ENCODE assay signal across 11 cellular contexts in genomic region chr1:36352141-36352909, GRCh38. TPM values are rescaled to one million over a fixed set of nuclear protein-coding genes. Genes with fewer than 3 reads are reported as not detected.
A peak's percentile ranks its signal among the peaks of the same experiment; 100 is the strongest.
DNase-seq lines count a peak whose midpoint lies in the region; ATAC-seq and TF ChIP-seq lines count a peak whose summit lies in the region.
"Had no signal": no experiment of that assay in that cellular context is flagged by ENCODE, and none has a peak within 500 bp of the region (broad histone marks: within the 10 kb centered on the region; RNA-seq: fewer than 3 reads in every experiment).

No MANE protein-coding gene starts in this region.

- DNase-seq in Calu3 = peak; percentile 58
- DNase-seq in SJSA1 (ENCODE audit: low read depth in 1 of 2, low spot score in 2 of 2) = peak; percentile 79 to 84
- peak in 1 of 2 donors; percentile 41 for DNase-seq in psoas muscle
- DNase-seq in Peyer's patch = no peak
- DNase-seq in NCI-H1048 (lab: John Stamatoyannopoulos, UW) = no peak
- DNase-seq: effector CD8-positive, alpha-beta T cell; GF-D8 had no signal

- H3K9me3 ChIP-seq in SJSA1 (replicated peaks) = no peaks in the 10 kb centered on the region
- H3K9me3 ChIP-seq in esophagus (ENCODE audit: control insufficient read depth in 2 of 2, insufficient read depth in 1 of 2, low read depth in 1 of 2, low read length in 1 of 2) = no peaks in the 10 kb centered on the region
- H3K9me3 ChIP-seq in psoas muscle = no peaks in the 10 kb centered on the region
- no peaks in the 10 kb centered on the region for H3K9me3 ChIP-seq in Peyer's patch

- H3K36me3 Mint-ChIP-seq in Calu3 (ENCODE audit: insufficient read depth, unreplicated experiment) = peaks cover 78% of the 10 kb centered on the region

- peaks cover 36% of the 10 kb centered on the region for H3K4me1 Mint-ChIP-seq in Calu3 (ENCODE audit: low read depth, unreplicated experiment)

- intact Hi-C loops in Calu3 (cut with micrococcal nuclease; ENCODE audit: unreplicated experiment) = no loop called here
- intact Hi-C loops in psoas muscle (cut with DNase I) = no loop called here

- H3K27me3 ChIP-seq in SJSA1 (replicated peaks) (no peaks in the 10 kb centered on the region), esophagus (ENCODE audit: control insufficient read depth in 1 of 2, insufficient read depth in 2 of 2, low read length in 2 of 2) (no peaks in the 10 kb centered on the region), psoas muscle (ENCODE audit: insufficient read depth in 3 of 3, low read length in 2 of 3) (no peaks in the 10 kb centered on the region), Peyer's patch (no peaks in the 10 kb centered on the region)

- peak overlapping the region; percentile 32 for H3K4me3 Mint-ChIP-seq in Calu3 (ENCODE audit: low read depth, unreplicated experiment)

- H3K27ac ChIP-seq in SJSA1 (peak overlapping the region; percentile 99), esophagus (ENCODE audit: low read depth in 2 of 2, low read length in 1 of 2) (peak overlapping the region; percentile 85 to 89), psoas muscle (peak overlapping the region; percentile 82), Peyer's patch (peak overlapping the region in 2 of 4 donors; percentile 40 to 55)

- TF ChIP-seq CTCF in Calu3 (IDR thresholded peaks at IDR 0.05; ENCODE audit: unreplicated experiment) (no peak), psoas muscle (IDR thresholded peaks at IDR 0.05) (no peak), Peyer's patch (IDR thresholded peaks at IDR 0.05) (no peak)

- CTCF ChIA-PET in Calu3 (lab: Charles Lee) = interaction anchor here (0.6 to 3.4 kb wide), 6 partner anchors 10 to 217 kb away, joined by 3 to 22 read pairs (median 11); no protein-coding TSS in a partner anchor

- BruUV-seq in Calu3 (replicated peaks; lab: Mats Ljungman, UMichigan) = no TSS peak

- no peak for ATAC-seq in psoas muscle
- no peak for ATAC-seq in HG02610 (IDR thresholded peaks at IDR 0.05; ENCODE audit: unreplicated experiment)
- no peak for ATAC-seq in GM18502 (IDR thresholded peaks at IDR 0.05; ENCODE audit: poor library complexity, unreplicated experiment)
- ATAC-seq: left lobe of liver had no signal

- no peak for TF ChIP-seq POLR2A in Peyer's patch (IDR thresholded peaks at IDR 0.05)

- H3K27ac Mint-ChIP-seq in Calu3 (ENCODE audit: unreplicated experiment) = peak overlapping the region; percentile 92

- no peaks in the 10 kb centered on the region for H3K9me3 Mint-ChIP-seq in Calu3 (ENCODE audit: low read depth, unreplicated experiment)

- H3K4me1 ChIP-seq in SJSA1 (replicated peaks) (peaks cover 50% of the 10 kb centered on the region), esophagus (ENCODE audit: control insufficient read depth in 2 of 2, insufficient read depth in 2 of 2, low read length in 1 of 2) (peaks cover 5 to 31% of the 10 kb centered on the region in 2 donors), psoas muscle (peaks cover 39% of the 10 kb centered on the region), Peyer's patch (peaks cover 0 to 17% (median 4%) of the 10 kb centered on the region in 4 donors)

- 85 to 86% methylated on average over 13 of the region's 13 CpGs for WGBS in esophagus, 2 donors
- WGBS in psoas muscle, 3 donors = 76 to 84% (median 76%) methylated on average over 12 to 13 of the region's 13 CpGs

- H3K4me3 ChIP-seq in SJSA1 = no peak overlapping the region
- H3K4me3 ChIP-seq in esophagus (ENCODE audit: low read depth in 1 of 2, low read length in 2 of 2) = no peak overlapping the region
- no peak overlapping the region for H3K4me3 ChIP-seq in psoas muscle
- H3K4me3 ChIP-seq in Peyer's patch = no peak overlapping the region

- H3K36me3 ChIP-seq in SJSA1 (peaks cover 74% of the 10 kb centered on the region), esophagus (ENCODE audit: control insufficient read depth in 2 of 2, insufficient read depth in 2 of 2, low read length in 1 of 2) (peaks cover 22 to 52% of the 10 kb centered on the region in 2 donors), psoas muscle (ENCODE audit: insufficient read depth in 1 of 2, low read depth in 1 of 2) (peaks cover 7 to 96% of the 10 kb centered on the region in 2 donors), Peyer's patch (peaks cover 0 to 63% (median 0%) of the 10 kb centered on the region in 3 donors)

- H3K27me3 Mint-ChIP-seq in Calu3 (ENCODE audit: unreplicated experiment) = no peaks in the 10 kb centered on the region

RNA-seq across cellular contexts. Expression of gene EVA1B, which starts 28.9 kb away (rescaled TPM):
- total RNA-seq in Calu3 (2022) (10.1 and 11.2 TPM in 2 replicates), psoas muscle (1 to 10 TPM; 3.3 to 8.2 (median 5.6) TPM), Peyer's patch (10 to 100 TPM in 2 of 4 donors, 1 to 10 TPM in 2; 4.4 to 19.0 (median 11.4) TPM)
- total RNA-seq in SJSA1 (2014; rRNA removed; shearing (Covaris generic)) = 103 and 159 TPM in 2 replicates
- polyA plus RNA-seq in esophagus (1 to 10 TPM; 6.1 to 9.3 TPM), psoas muscle (10 to 100 TPM in 1 of 3 donors, 1 to 10 TPM in 2; 2.6 to 13.7 (median 6.9) TPM)

RNA-seq across cellular contexts. Expression of gene STK40, which starts 33.4 kb away (rescaled TPM):
- 44.5 and 52.1 TPM in 2 replicates for total RNA-seq in Calu3 (2022)
- 16.1 and 29.2 TPM in 2 replicates for total RNA-seq in SJSA1 (2014; rRNA removed; shearing (Covaris generic))
- polyA plus RNA-seq in esophagus = 10 to 100 TPM; 33.9 to 34.5 TPM
- total RNA-seq in psoas muscle = 100 to 1,000 TPM in 3 of 4 donors, 10 to 100 TPM in 1; 84.4 to 218 (median 145) TPM
- 100 to 1,000 TPM in 2 of 3 donors, 10 to 100 TPM in 1; 93.0 to 312 (median 182) TPM for polyA plus RNA-seq in psoas muscle
- total RNA-seq in Peyer's patch = 10 to 100 TPM; 14.0 to 30.2 (median 21.5) TPM

RNA-seq across cellular contexts. Expression of gene LSM10, which starts 45.4 kb away (rescaled TPM):
- 35.2 and 42.7 TPM in 2 replicates for total RNA-seq in Calu3 (2022)
- 3.4 and 6.4 TPM in 2 replicates for total RNA-seq in SJSA1 (2014; rRNA removed; shearing (Covaris generic))
- 10 to 100 TPM; 16.8 to 30.7 TPM for polyA plus RNA-seq in esophagus
- 100 to 1,000 TPM in 1 of 4 donors, 10 to 100 TPM in 3; 80.3 to 102 (median 95.6) TPM for total RNA-seq in psoas muscle
- polyA plus RNA-seq in psoas muscle = 100 to 1,000 TPM; 134 to 246 (median 156) TPM
- total RNA-seq in Peyer's patch = 10 to 100 TPM; 25.5 to 42.9 (median 31.2) TPM

RNA-seq across cellular contexts. Expression of gene SH3D21, which starts 46.2 kb away (rescaled TPM):
- total RNA-seq in Calu3 (2022) (12.1 and 13.2 TPM in 2 replicates), psoas muscle (1 to 10 TPM in 1 of 4 donors, under 1 TPM in 3; 0.69 to 1.1 (median 0.96) TPM), Peyer's patch (10 to 100 TPM; 20.6 to 75.9 (median 24.8) TPM)
- total RNA-seq in SJSA1 (2014; rRNA removed; shearing (Covaris generic)) = 0.78 and 1.5 TPM in 2 replicates
- polyA plus RNA-seq in esophagus (10 to 100 TPM in 1 of 2 donors, 1 to 10 TPM in 1; 3.9 to 15.6 TPM), psoas muscle (under 1 TPM; 0.36 to 0.88 (median 0.37) TPM)

Comparison
In these comparisons a context has a peak if more than half of its experiments do, and no peak if none do; other contexts are left out.
1. DNase-seq: peak in Calu3 (single experiment) and SJSA1 (2 of 2); none in Peyer's patch (0 of 3) and NCI-H1048 (single experiment).